In the genomic region with DNA sequence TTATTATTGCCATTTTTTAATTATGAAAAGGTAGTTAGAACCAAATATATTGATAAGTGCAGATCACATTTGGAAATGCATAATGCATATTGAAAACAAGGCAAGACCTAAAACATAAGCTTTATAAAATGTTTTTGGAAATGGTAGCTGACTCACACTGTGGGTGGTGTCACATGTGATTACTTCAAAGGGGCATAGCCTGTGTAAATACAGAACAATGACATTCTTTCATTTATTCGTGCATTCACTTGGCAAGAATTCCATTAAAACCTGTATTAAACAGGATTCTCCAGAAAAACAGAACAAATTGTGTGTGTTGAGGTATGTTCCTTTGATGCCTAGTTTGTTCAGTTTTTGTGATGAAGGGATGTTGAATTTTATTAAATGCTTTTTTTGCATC, we compare ENCODE assay signal across 13 cellular contexts.
A peak's percentile ranks its signal among the peaks of the same experiment; 100 is the strongest.
DNase-seq lines count a peak whose midpoint lies in the region; ATAC-seq lines count a peak whose summit lies in the region.
"Had no signal": no experiment of that assay in that cellular context is flagged by ENCODE, and none has a peak within 500 bp of the region (broad histone marks: within the 10 kb centered on the region; RNA-seq: fewer than 3 reads in every experiment).

No MANE protein-coding gene starts in this region.

- ATAC-seq in GM21367 (IDR thresholded peaks at IDR 0.05; ENCODE audit: unreplicated experiment) (no peak), GM21360 (IDR thresholded peaks at IDR 0.05; ENCODE audit: unreplicated experiment) (no peak)

- peak; percentile 54 for DNase-seq in LHCN-M2 (ENCODE audit: low read depth)
- DNase-seq in SW480 (ENCODE audit: low spot score): peak; percentile 56
- DNase-seq in retina: peak; percentile 17
- no peak for DNase-seq in SHP77 treated with DMSO at 0.1 percent for 48 hours (lab: John Stamatoyannopoulos, UW)
- DNase-seq in activated CD4-positive, CD25-positive, alpha-beta regulatory T cell treated with anti-CD3 and anti-CD28 coated beads, Interleukin-2, amount 50 U/mL, for 72 hours: no peak
- DNase-seq: ACHN; Calu3; CD4-positive, alpha-beta T cell; H9; IMR-90; KBM-7 had no signal

Comparison
In these comparisons a context has a peak if more than half of its experiments do, and no peak if none do; other contexts are left out.
1. DNase-seq: peak in LHCN-M2 (single experiment), SW480 (single experiment) and retina (single experiment); none in SHP77 treated with DMSO at 0.1 percent for 48 hours (single experiment) and activated CD4-positive, CD25-positive, alpha-beta regulatory T cell treated with anti-CD3 and anti-CD28 coated beads, Interleukin-2, amount 50 U/mL, for 72 hours (single experiment).